1 cellular context compared by ENCODE assay signal in the genomic region with DNA sequence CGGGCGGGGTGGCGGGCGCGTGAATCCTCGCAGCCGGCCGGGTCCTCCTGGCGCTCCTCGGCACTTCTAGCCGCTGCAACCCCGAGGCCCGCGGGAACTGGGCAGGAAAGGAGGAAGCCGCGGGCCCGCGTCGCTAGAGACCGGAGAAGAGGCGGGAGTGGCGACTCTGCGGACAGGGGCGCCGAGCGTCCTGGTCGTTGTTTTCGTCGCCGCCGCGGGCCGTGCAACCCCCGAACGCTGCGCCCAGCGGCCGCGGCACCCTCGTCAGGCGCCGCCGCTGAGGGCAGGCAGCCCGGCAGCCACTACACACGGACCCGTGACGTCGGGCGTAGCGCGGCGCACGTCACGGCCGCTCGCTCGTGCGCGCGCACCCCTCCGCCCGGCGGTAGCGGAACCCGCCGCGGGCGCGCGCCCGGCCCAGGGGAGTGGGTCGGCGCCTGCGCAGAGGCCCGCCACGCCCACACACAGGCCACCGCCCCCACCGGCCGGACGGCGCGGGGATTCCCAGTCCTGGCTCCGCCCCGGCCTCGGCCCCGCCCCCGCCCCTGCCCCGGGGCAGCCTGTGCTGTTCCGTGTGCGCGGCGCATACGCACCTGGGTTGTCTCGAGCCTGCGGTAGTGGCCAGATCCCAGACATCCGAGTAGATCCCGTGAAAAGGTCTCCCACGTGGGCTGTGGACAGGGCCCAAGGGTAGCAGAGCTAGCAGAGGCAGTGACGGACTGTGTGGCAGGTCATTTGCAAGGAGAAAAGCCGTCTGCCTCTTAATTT.
TF ChIP-seq lines count a peak whose summit lies in the region.

A gene with protein sequence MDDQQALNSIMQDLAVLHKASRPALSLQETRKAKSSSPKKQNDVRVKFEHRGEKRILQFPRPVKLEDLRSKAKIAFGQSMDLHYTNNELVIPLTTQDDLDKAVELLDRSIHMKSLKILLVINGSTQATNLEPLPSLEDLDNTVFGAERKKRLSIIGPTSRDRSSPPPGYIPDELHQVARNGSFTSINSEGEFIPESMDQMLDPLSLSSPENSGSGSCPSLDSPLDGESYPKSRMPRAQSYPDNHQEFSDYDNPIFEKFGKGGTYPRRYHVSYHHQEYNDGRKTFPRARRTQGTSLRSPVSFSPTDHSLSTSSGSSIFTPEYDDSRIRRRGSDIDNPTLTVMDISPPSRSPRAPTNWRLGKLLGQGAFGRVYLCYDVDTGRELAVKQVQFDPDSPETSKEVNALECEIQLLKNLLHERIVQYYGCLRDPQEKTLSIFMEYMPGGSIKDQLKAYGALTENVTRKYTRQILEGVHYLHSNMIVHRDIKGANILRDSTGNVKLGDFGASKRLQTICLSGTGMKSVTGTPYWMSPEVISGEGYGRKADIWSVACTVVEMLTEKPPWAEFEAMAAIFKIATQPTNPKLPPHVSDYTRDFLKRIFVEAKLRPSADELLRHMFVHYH (minus strand): TSS at position 321 of the 768 bp plus-strand sequence. CDS start 44,846 bp downstream, outside the sequence.

TF ChIP-seq in HepG2, 621 proteins besides CTCF, POLR2A, EP300 and RAD21 (continued from another document and continues in another):
- TF ChIP-seq, protein P1, sequence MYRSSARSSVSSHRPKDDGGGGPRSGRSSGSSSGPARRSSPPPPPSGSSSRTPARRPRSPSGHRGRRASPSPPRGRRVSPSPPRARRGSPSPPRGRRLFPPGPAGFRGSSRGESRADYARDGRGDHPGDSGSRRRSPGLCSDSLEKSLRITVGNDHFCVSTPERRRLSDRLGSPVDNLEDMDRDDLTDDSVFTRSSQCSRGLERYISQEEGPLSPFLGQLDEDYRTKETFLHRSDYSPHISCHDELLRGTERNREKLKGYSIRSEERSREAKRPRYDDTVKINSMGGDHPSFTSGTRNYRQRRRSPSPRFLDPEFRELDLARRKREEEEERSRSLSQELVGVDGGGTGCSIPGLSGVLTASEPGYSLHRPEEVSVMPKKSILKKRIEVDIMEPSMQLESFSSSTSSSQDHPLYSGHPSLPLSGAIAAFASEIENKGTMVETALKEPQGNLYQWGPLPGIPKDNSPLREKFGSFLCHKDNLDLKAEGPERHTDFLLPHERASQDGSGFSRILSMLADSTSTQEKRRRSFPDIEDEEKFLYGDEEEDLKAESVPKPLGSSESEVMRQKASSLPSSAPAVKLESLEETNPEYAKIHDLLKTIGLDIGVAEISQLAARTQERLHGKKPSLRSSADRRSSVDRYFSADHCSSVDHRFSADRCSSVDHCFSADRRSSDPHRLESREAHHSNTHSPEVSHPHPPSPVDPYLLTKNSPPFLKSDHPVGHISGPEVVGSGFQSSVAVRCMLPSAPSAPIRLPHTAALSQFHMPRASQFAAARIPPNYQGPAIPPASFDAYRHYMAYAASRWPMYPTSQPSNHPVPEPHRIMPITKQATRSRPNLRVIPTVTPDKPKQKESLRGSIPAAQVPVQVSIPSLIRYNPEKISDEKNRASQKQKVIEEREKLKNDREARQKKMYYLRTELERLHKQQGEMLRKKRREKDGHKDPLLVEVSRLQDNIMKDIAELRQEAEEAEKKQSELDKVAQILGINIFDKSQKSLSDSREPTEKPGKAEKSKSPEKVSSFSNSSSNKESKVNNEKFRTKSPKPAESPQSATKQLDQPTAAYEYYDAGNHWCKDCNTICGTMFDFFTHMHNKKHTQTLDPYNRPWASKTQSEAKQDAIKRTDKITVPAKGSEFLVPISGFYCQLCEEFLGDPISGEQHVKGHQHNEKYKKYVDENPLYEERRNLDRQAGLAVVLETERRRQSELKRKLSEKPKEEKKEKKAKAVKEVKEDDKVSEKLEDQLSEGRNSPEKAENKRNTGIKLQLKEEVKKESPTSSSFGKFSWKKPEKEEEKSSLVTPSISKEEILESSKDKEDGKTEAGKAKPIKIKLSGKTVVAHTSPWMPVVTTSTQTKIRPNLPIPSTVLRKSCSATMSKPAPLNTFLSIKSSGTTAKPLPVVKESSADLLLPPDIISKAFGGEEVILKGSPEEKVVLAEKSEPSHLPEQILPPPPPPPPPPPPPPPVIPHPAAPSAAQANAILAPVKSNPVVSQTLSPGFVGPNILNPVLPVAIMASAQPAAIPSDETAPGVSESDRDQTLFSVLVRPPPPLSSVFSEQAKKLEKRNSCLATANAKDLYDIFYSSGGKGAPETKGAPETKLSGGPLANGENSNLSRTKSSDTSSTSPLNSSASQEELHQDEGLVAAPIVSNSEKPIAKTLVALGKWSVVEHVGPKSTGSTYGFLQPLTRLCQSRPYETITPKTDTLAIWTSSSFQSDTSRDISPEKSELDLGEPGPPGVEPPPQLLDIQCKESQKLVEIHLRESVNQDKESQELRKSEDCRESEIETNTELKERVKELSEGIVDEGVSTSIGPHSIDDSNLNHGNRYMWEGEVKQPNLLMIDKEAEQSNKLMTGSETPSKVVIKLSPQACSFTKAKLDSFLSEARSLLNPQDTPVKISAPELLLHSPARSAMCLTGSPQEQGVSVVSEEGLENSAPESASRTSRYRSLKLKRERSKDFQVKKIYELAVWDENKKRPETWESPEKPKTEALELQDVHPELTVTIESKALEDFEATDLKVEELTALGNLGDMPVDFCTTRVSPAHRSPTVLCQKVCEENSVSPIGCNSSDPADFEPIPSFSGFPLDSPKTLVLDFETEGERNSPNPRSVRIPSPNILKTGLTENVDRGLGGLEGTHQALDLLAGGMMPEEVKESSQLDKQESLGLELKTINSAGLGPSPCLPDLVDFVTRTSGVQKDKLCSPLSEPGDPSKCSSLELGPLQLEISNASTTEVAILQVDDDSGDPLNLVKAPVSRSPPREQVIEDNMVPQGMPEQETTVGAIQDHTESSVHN (CRISPR knock-in tag; IDR thresholded peaks at IDR 0.05) = no peak
- TF ChIP-seq ZMYM3 (CRISPR knock-in tag; IDR thresholded peaks at IDR 0.05) (no peak), ZNF768 (CRISPR knock-in tag; IDR thresholded peaks at IDR 0.05) (peak; percentile 60; the same call in 1 of the 2 replicates), FOXA3 (CRISPR knock-in tag; IDR thresholded peaks at IDR 0.05) (no peak), ZFP82 (CRISPR knock-in tag; IDR thresholded peaks at IDR 0.05; ENCODE audit: borderline replicate concordance) (peak; percentile 8; the same call in 1 of the 2 replicates), ZNF607 (CRISPR knock-in tag; IDR thresholded peaks at IDR 0.05; ENCODE audit: borderline replicate concordance) (peak; percentile 49; the same call in 1 of the 2 replicates), CBX1 (IDR thresholded peaks at IDR 0.05; ENCODE audit: low read depth) (peak; percentile 78), FOXO1 (CRISPR knock-in tag; IDR thresholded peaks at IDR 0.05) (0 out of 2 replicates have a peak, but pooled peaks have one; percentile 26), MED8 (CRISPR knock-in tag; IDR thresholded peaks at IDR 0.05; ENCODE audit: insufficient replicate concordance) (peak; percentile 25), ZNF432 (CRISPR knock-in tag; IDR thresholded peaks at IDR 0.05; ENCODE audit: borderline replicate concordance) (0 out of 2 replicates have a peak, but pooled peaks have one; percentile 58), ZC3H13 (CRISPR knock-in tag; IDR thresholded peaks at IDR 0.05) (peak; percentile 67; the same call in 1 of the 2 replicates), CCDC6 (CRISPR knock-in tag; IDR thresholded peaks at IDR 0.05) (peak; percentile 56; the same call in 1 of the 2 replicates), NR2C2 (CRISPR knock-in tag; IDR thresholded peaks at IDR 0.05; ENCODE audit: borderline replicate concordance) (no peak; the same call in 1 of the 2 replicates), ELF1 (CRISPR knock-in tag; IDR thresholded peaks at IDR 0.05) (peak; percentile 44; the same call in 1 of the 2 replicates), GTF3A (CRISPR knock-in tag; conservative IDR thresholded peaks at IDR 0.05) (no peak), ZNF7 (CRISPR knock-in tag; IDR thresholded peaks at IDR 0.05) (no peak), ZNF253 (CRISPR knock-in tag; IDR thresholded peaks at IDR 0.05; ENCODE audit: borderline replicate concordance) (0 out of 2 replicates have a peak, but pooled peaks have one; percentile 51), PRPF4 (IDR thresholded peaks at IDR 0.05; ENCODE audit: low read depth, low read length, poor library complexity, severe bottlenecking) (no peak), ZNF781 (CRISPR knock-in tag; IDR thresholded peaks at IDR 0.05; ENCODE audit: borderline replicate concordance, not compliant biosample characterization) (no peak), SMYD3 (CRISPR knock-in tag; IDR thresholded peaks at IDR 0.05) (no peak), FOSL1 (CRISPR knock-in tag; IDR thresholded peaks at IDR 0.05; ENCODE audit: borderline replicate concordance) (no peak), ZNF468 (CRISPR knock-in tag; IDR thresholded peaks at IDR 0.05) (peak; percentile 29; the same call in 1 of the 2 replicates), ZNF431 (CRISPR knock-in tag; IDR thresholded peaks at IDR 0.05; ENCODE audit: borderline replicate concordance, low read depth) (peak; percentile 50), RBM39 (IDR thresholded peaks at IDR 0.05; ENCODE audit: low read depth, low read length, poor library complexity, severe bottlenecking) (peak; percentile 93), CENPT (CRISPR knock-in tag; IDR thresholded peaks at IDR 0.05; ENCODE audit: low read depth) (peak; percentile 73; the same call in 1 of the 2 replicates)
- TF ChIP-seq, protein P2, sequence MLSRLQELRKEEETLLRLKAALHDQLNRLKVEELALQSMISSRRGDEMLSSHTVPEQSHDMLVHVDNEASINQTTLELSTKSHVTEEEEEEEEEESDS (CRISPR knock-in tag; IDR thresholded peaks at IDR 0.05; ENCODE audit: borderline replicate concordance) = no peak
- TF ChIP-seq, protein P3, sequence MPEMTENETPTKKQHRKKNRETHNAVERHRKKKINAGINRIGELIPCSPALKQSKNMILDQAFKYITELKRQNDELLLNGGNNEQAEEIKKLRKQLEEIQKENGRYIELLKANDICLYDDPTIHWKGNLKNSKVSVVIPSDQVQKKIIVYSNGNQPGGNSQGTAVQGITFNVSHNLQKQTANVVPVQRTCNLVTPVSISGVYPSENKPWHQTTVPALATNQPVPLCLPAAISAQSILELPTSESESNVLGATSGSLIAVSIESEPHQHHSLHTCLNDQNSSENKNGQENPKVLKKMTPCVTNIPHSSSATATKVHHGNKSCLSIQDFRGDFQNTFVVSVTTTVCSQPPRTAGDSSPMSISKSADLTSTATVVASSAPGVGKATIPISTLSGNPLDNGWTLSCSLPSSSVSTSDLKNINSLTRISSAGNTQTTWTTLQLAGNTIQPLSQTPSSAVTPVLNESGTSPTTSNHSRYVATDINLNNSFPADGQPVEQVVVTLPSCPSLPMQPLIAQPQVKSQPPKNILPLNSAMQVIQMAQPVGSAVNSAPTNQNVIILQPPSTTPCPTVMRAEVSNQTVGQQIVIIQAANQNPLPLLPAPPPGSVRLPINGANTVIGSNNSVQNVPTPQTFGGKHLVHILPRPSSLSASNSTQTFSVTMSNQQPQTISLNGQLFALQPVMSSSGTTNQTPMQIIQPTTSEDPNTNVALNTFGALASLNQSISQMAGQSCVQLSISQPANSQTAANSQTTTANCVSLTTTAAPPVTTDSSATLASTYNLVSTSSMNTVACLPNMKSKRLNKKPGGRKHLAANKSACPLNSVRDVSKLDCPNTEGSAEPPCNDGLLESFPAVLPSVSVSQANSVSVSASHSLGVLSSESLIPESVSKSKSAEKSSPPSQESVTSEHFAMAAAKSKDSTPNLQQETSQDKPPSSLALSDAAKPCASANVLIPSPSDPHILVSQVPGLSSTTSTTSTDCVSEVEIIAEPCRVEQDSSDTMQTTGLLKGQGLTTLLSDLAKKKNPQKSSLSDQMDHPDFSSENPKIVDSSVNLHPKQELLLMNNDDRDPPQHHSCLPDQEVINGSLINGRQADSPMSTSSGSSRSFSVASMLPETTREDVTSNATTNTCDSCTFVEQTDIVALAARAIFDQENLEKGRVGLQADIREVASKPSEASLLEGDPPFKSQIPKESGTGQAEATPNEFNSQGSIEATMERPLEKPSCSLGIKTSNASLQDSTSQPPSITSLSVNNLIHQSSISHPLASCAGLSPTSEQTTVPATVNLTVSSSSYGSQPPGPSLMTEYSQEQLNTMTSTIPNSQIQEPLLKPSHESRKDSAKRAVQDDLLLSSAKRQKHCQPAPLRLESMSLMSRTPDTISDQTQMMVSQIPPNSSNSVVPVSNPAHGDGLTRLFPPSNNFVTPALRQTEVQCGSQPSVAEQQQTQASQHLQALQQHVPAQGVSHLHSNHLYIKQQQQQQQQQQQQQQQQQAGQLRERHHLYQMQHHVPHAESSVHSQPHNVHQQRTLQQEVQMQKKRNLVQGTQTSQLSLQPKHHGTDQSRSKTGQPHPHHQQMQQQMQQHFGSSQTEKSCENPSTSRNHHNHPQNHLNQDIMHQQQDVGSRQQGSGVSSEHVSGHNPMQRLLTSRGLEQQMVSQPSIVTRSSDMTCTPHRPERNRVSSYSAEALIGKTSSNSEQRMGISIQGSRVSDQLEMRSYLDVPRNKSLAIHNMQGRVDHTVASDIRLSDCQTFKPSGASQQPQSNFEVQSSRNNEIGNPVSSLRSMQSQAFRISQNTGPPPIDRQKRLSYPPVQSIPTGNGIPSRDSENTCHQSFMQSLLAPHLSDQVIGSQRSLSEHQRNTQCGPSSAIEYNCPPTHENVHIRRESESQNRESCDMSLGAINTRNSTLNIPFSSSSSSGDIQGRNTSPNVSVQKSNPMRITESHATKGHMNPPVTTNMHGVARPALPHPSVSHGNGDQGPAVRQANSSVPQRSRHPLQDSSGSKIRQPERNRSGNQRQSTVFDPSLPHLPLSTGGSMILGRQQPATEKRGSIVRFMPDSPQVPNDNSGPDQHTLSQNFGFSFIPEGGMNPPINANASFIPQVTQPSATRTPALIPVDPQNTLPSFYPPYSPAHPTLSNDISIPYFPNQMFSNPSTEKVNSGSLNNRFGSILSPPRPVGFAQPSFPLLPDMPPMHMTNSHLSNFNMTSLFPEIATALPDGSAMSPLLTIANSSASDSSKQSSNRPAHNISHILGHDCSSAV (CRISPR knock-in tag; IDR thresholded peaks at IDR 0.05; ENCODE audit: borderline replicate concordance) = no peak
- TF ChIP-seq, protein P4, sequence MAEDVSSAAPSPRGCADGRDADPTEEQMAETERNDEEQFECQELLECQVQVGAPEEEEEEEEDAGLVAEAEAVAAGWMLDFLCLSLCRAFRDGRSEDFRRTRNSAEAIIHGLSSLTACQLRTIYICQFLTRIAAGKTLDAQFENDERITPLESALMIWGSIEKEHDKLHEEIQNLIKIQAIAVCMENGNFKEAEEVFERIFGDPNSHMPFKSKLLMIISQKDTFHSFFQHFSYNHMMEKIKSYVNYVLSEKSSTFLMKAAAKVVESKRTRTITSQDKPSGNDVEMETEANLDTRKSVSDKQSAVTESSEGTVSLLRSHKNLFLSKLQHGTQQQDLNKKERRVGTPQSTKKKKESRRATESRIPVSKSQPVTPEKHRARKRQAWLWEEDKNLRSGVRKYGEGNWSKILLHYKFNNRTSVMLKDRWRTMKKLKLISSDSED (CRISPR knock-in tag; IDR thresholded peaks at IDR 0.05) = peak; percentile 12; the same call in 1 of the 2 replicates
- TF ChIP-seq, protein P5, sequence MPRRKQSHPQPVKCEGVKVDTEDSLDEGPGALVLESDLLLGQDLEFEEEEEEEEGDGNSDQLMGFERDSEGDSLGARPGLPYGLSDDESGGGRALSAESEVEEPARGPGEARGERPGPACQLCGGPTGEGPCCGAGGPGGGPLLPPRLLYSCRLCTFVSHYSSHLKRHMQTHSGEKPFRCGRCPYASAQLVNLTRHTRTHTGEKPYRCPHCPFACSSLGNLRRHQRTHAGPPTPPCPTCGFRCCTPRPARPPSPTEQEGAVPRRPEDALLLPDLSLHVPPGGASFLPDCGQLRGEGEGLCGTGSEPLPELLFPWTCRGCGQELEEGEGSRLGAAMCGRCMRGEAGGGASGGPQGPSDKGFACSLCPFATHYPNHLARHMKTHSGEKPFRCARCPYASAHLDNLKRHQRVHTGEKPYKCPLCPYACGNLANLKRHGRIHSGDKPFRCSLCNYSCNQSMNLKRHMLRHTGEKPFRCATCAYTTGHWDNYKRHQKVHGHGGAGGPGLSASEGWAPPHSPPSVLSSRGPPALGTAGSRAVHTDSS (CRISPR knock-in tag; conservative IDR thresholded peaks at IDR 0.05) = peak; percentile 55; the same call in 1 of the 2 replicates
